Comparison of ENCODE assay signal across 18 cellular contexts in genomic region chr5:160092519-160092918, GRCh38.
"Had no signal": no experiment of that assay in that cellular context is flagged by ENCODE, and none has a peak within 500 bp of the region (broad histone marks: within the 10 kb centered on the region; RNA-seq: fewer than 3 reads in every experiment).

No MANE protein-coding gene starts in this region.

- H3K4me3 Mint-ChIP-seq: activated CD4-positive, alpha-beta memory T cell treated with anti-CD3 and anti-CD28 coated beads for 36 hours; effector memory CD8-positive, alpha-beta T cell; naive B cell; stimulated activated naive CD8-positive, alpha-beta T cell treated with anti-CD3 and anti-CD28 coated beads, Interleukin-15, amount 100 ng/mL, for 72 hours had no signal

- H3K9me3 ChIP-seq: lower lobe of right lung, neutrophil, right atrium auricular region had no signal

- H3K27me3 Mint-ChIP-seq: activated CD4-positive, alpha-beta memory T cell treated with anti-CD3 and anti-CD28 coated beads for 36 hours; effector memory CD8-positive, alpha-beta T cell; naive B cell; stimulated activated naive CD8-positive, alpha-beta T cell treated with anti-CD3 and anti-CD28 coated beads, Interleukin-15, amount 100 ng/mL, for 72 hours had no signal

- H3K4me3 ChIP-seq: cardiac muscle cell, lower lobe of right lung, right atrium auricular region, skin epidermis had no signal

- H3K27ac Mint-ChIP-seq: activated CD4-positive, alpha-beta memory T cell treated with anti-CD3 and anti-CD28 coated beads for 36 hours; effector memory CD8-positive, alpha-beta T cell had no signal

- DNase-seq: activated CD4-positive, alpha-beta memory T cell treated with anti-CD3 and anti-CD28 coated beads for 36 hours; activated CD4-positive, CD25-positive, alpha-beta regulatory T cell treated with anti-CD3 and anti-CD28 coated beads, Interleukin-2, amount 50 U/mL, for 72 hours; activated gamma-delta T cell treated with Interleukin-2 at 50 U/mL for 16 hours; activated T-cell treated with anti-CD3 and anti-CD28 coated beads, Interleukin-2, amount 50 U/mL, for 48 hours; aorta; cortex of kidney; effector memory CD8-positive, alpha-beta T cell; erythroblast; lower lobe of right lung; midbrain; naive B cell; stimulated activated CD4-positive, alpha-beta T cell treated with anti-CD3 and anti-CD28 coated beads, Interleukin-4, amount 100 ng/mL, for 4 hours; stimulated activated naive CD8-positive, alpha-beta T cell treated with anti-CD3 and anti-CD28 coated beads, Interleukin-15, amount 100 ng/mL, for 72 hours had no signal

- H3K9me3 Mint-ChIP-seq: activated CD4-positive, alpha-beta memory T cell treated with anti-CD3 and anti-CD28 coated beads for 36 hours; effector memory CD8-positive, alpha-beta T cell; naive B cell; stimulated activated naive CD8-positive, alpha-beta T cell treated with anti-CD3 and anti-CD28 coated beads, Interleukin-15, amount 100 ng/mL, for 72 hours; T-helper 2 cell treated with Interferon-gamma antibody and Interleukin-4, amounts not matched to agents 5 μg/mL and 100 μg/mL, for 36 hours had no signal

- H3K4me1 ChIP-seq: right atrium auricular region had no signal

- H3K27me3 ChIP-seq: cardiac muscle cell, neutrophil, right atrium auricular region had no signal

- H3K27ac ChIP-seq: cardiac muscle cell, lower lobe of right lung, neutrophil, right atrium auricular region, skin epidermis had no signal

- ATAC-seq: effector memory CD8-positive, alpha-beta T cell; lower lobe of right lung; stimulated activated naive CD8-positive, alpha-beta T cell treated with anti-CD3 and anti-CD28 coated beads, Interleukin-15, amount 100 ng/mL, for 72 hours had no signal
